32 cellular contexts compared by ENCODE assay signal in genomic region chr12:92953747-92954146, GRCh38. TPM values are rescaled to one million over a fixed set of nuclear protein-coding genes. Genes with fewer than 3 reads are reported as not detected.
DNase-seq lines count a peak whose midpoint lies in the region; ATAC-seq, FAIRE-seq and TF ChIP-seq lines count a peak whose summit lies in the region.
"Had no signal": no experiment of that assay in that cellular context is flagged by ENCODE, and none has a peak within 500 bp of the region (broad histone marks: within the 10 kb centered on the region; RNA-seq: fewer than 3 reads in every experiment).

No MANE protein-coding gene starts in this region.

- H4K20me1 ChIP-seq in hepatocyte (ENCODE audit: insufficient read depth, poor library complexity, severe bottlenecking) = no peaks in the 10 kb centered on the region

- intact Hi-C loops in tibial artery (cut with DNase I; ENCODE audit: low total_unique reads) = no loop called here

- H3K36me3 ChIP-seq in HEK293 (ENCODE audit: control insufficient read depth in 2 of 2, insufficient read depth in 1 of 2, low read length in 2 of 2) (no peaks in the 10 kb centered on the region), hepatocyte (replicated peaks; ENCODE audit: insufficient read depth, low read depth) (no peaks in the 10 kb centered on the region), tibial artery (no peaks in the 10 kb centered on the region)
- H3K36me3 ChIP-seq: left lung, prostate gland had no signal

- H3K4me2 ChIP-seq in hepatocyte = no peak overlapping the region

- H3K9me2 ChIP-seq in hepatocyte (replicated peaks; ENCODE audit: insufficient read depth) = no peaks in the 10 kb centered on the region

- ATAC-seq in HG02642 (IDR thresholded peaks at IDR 0.05; ENCODE audit: poor library complexity, unreplicated experiment) = no peak
- ATAC-seq: activated CD4-positive, alpha-beta T cell treated with anti-CD3 and anti-CD28 coated beads for 36 hours; left lung; sciatic nerve; SK-N-SH treated with all-trans-retinoic acid at 6 μM for 48 hours; stimulated activated memory B cell treated with anti-CD40 and anti-IgM and Interleukin-4, amounts not matched to agents 10 μg/mL and 1 μg/mL and 100 μg/mL, for 72 hours; T-helper 17 cell had no signal

- H3K27ac ChIP-seq in HEK293 (ENCODE audit: extremely low read depth, low read depth, low read length) (no peak overlapping the region), hepatocyte (no peak overlapping the region), tibial artery (no peak overlapping the region)
- H3K27ac ChIP-seq: left lung, prostate gland, RWPE1 had no signal

- no peak overlapping the region for H3K4me3 ChIP-seq in HEK293 (ENCODE audit: low read depth, low read length)
- no peak overlapping the region for H3K4me3 ChIP-seq in hepatocyte
- no peak overlapping the region for H3K4me3 ChIP-seq in tibial artery
- H3K4me3 ChIP-seq: left lung, prostate gland had no signal

- H3K9me3 ChIP-seq in HEK293 (ENCODE audit: control insufficient read depth, insufficient read depth, low read depth, low read length) (no peaks in the 10 kb centered on the region), hepatocyte (ENCODE audit: low read depth) (no peaks in the 10 kb centered on the region), tibial artery (peaks cover 0 to 3% (median 0%) of the 10 kb centered on the region in 3 donors)
- H3K9me3 ChIP-seq: prostate gland had no signal

- H3K79me2 ChIP-seq in hepatocyte = no peaks in the 10 kb centered on the region

- POLR2A ChIA-PET in HEK293 (lab: Yijun Ruan, JAX) = no interaction called here

- CTCF ChIA-PET in HEK293 (lab: Yijun Ruan, JAX) = interaction anchor here (0.6 to 0.8 kb wide), 2 partner anchors 50 to 134 kb away, joined by 4 to 5 read pairs; no protein-coding TSS in a partner anchor

- in situ Hi-C loops in SK-MEL-5 (cut with HindIII; ENCODE audit: low pct_unique_long_range_greater_than_20kb, low sequenced_read_pairs) = no loop called here

- H3K27me3 ChIP-seq in hepatocyte = no peaks in the 10 kb centered on the region
- H3K27me3 ChIP-seq in tibial artery = no peaks in the 10 kb centered on the region
- H3K27me3 ChIP-seq: left lung had no signal

- WGBS in hepatocyte (ENCODE audit: low lambda C conversion rate, missing lambda C conversion rate) = 64% methylated on average over 5 of the region's 5 CpGs

- FAIRE-seq in D721Med (lab: Jason Lieb, UNC) = no peak
- FAIRE-seq: endometrium had no signal

- peak; percentile 4 for TF ChIP-seq CTCF in D721Med (IDR thresholded peaks at IDR 0.05; ENCODE audit: insufficient read depth, missing control alignments)
- TF ChIP-seq CTCF in HEK293 (tag by site-specific recombination; IDR thresholded peaks at IDR 0.05) = no peak
- TF ChIP-seq CTCF in hepatocyte (IDR thresholded peaks at IDR 0.05; ENCODE audit: poor library complexity) = peak; percentile 8
- TF ChIP-seq CTCF in tibial artery (IDR thresholded peaks at IDR 0.05) = no peak

- DNase-seq in D721Med (ENCODE audit: insufficient read length, low spot score) (no peak), SK-MEL-5 (ENCODE audit: low read depth, low spot score) (peak; percentile 58), hepatocyte (ENCODE audit: low spot score) (no peak), tibial artery (no peak), NCI-H2107 treated with DMSO at 0.1 percent for 48 hours (lab: John Stamatoyannopoulos, UW; ENCODE audit: unreplicated experiment) (no peak)
- DNase-seq in activated effector memory CD4-positive, alpha-beta T cell treated with anti-CD3 and anti-CD28 coated beads, Interleukin-2, amount 50 U/mL, for 16 hours = no peak
- DNase-seq: activated CD4-positive, alpha-beta T cell treated with anti-CD3 and anti-CD28 coated beads for 36 hours; activated CD8-positive, alpha-beta memory T cell treated with anti-CD3 and anti-CD28 coated beads for 24 hours; activated effector memory CD4-positive, alpha-beta T cell treated with Interleukin-2 at 50 U/mL for 16 hours; activated naive CD8-positive, alpha-beta T cell treated with anti-CD3 and anti-CD28 coated beads, Interleukin-2, amount 10 ng/mL, durations not matched to agents 7 days and 5 days; central memory CD4-positive, alpha-beta T cell; dermis blood vessel endothelial cell; EL; hypothalamus; Kasumi-1; left lung; naive B cell; NCI-H2029; NCI-H226; NCI-H69; nucleus accumbens; stimulated activated CD4-positive, alpha-beta T cell treated with anti-CD3 and anti-CD28 coated beads, Interleukin-4, amount 100 ng/mL, for 4 hours; substantia nigra; T-helper 17 cell had no signal

- H3K4me1 ChIP-seq in HEK293 (ENCODE audit: control insufficient read depth, insufficient read depth, low read length) (no peaks in the 10 kb centered on the region), hepatocyte (ENCODE audit: insufficient read depth) (no peaks in the 10 kb centered on the region), tibial artery (no peaks in the 10 kb centered on the region)
- H3K4me1 ChIP-seq: left lung, prostate gland had no signal

- no peak overlapping the region for H2AFZ ChIP-seq in hepatocyte

TF ChIP-seq in HEK293, 187 proteins besides CTCF, POLR2A, EP300 and RAD21:
- TF ChIP-seq GLI4 (tag by site-specific recombination; IDR thresholded peaks at IDR 0.05) (no peak), ZNF37A (tag by site-specific recombination; IDR thresholded peaks at IDR 0.05) (0 out of 2 replicates have a peak, but pooled peaks have one; percentile 5), SETDB1 (IDR thresholded peaks at IDR 0.05; ENCODE audit: insufficient read length, low read length) (peak; percentile 83), ZBTB7A (tag by site-specific recombination; IDR thresholded peaks at IDR 0.05; ENCODE audit: low read depth) (no peak)

RNA-seq across cellular contexts. Expression of gene EEA1, which starts 24.7 kb away (rescaled TPM):
- total RNA-seq in SK-MEL-5 (2014; rRNA removed; shearing (Covaris generic)) = 29.0 and 31.5 TPM in 2 replicates
- polyA plus RNA-seq in SK-MEL-5 (2015; cell fraction: cytosol; rRNA removed) = 9.7 and 15.1 TPM in 2 replicates
- polyA plus RNA-seq in SK-MEL-5 (2015; cell fraction: nucleus; rRNA removed) = 22.3 and 25.4 TPM in 2 replicates
- total RNA-seq in hepatocyte = 19.1 and 20.9 TPM in 2 replicates
- polyA plus RNA-seq in hepatocyte = 20.7 and 29.7 TPM in 2 replicates

Comparison
In these comparisons a context has a peak if more than half of its experiments do, and no peak if none do; other contexts are left out.
1. CTCF ChIP-seq: peak in D721Med (single experiment) and hepatocyte (single experiment); none in HEK293 (single experiment) and tibial artery (0 of 2).